ENCODE assay signal across 12 cellular contexts in genomic region chr4:183600189-183600685, GRCh38. TPM values are rescaled to one million over a fixed set of nuclear protein-coding genes. Genes with fewer than 3 reads are reported as not detected.
A peak's percentile ranks its signal among the peaks of the same experiment; 100 is the strongest.
DNase-seq lines count a peak whose midpoint lies in the region; ATAC-seq and TF ChIP-seq lines count a peak whose summit lies in the region.
"Had no signal": no experiment of that assay in that cellular context is flagged by ENCODE, and none has a peak within 500 bp of the region (broad histone marks: within the 10 kb centered on the region; RNA-seq: fewer than 3 reads in every experiment).

No MANE protein-coding gene starts in this region.

- peak; percentile 22 for TF ChIP-seq CTCF in 22Rv1 (IDR thresholded peaks at IDR 0.05)
- peak; percentile 17 for TF ChIP-seq CTCF in GM10266 (IDR thresholded peaks at IDR 0.05; ENCODE audit: control insufficient read depth, insufficient read depth, low read depth, missing control alignments)
- TF ChIP-seq CTCF in PC-3 (conservative IDR thresholded peaks at IDR 0.05; ENCODE audit: low read depth, low read length): peak; percentile 48
- TF ChIP-seq CTCF in esophagus muscularis mucosa (IDR thresholded peaks at IDR 0.05): peak; percentile 24 to 43 (median 25)

- H3K9me3 ChIP-seq in PC-3 (ENCODE audit: low read length) (no peaks in the 10 kb centered on the region), esophagus muscularis mucosa (no peaks in the 10 kb centered on the region)
- H3K9me3 ChIP-seq: heart left ventricle had no signal

- TF ChIP-seq EP300 in esophagus muscularis mucosa (IDR thresholded peaks at IDR 0.05): no peak

- H3K4me2 ChIP-seq in PC-3 (ENCODE audit: low read length): no peak overlapping the region

- H3K27ac ChIP-seq in 22Rv1 (no peak overlapping the region), PC-3 (ENCODE audit: low read length) (no peak overlapping the region), esophagus muscularis mucosa (replicated peaks in 1 of 4) (peak overlapping the region in 1 of 4 donors; percentile 19)
- H3K27ac ChIP-seq: heart left ventricle had no signal

- no peaks in the 10 kb centered on the region for H3K79me2 ChIP-seq in PC-3 (ENCODE audit: low read length)

- POLR2A ChIA-PET in PC-3 (lab: Charles Lee; ENCODE audit: unreplicated experiment): no interaction called here

- H3K4me1 ChIP-seq in PC-3 (ENCODE audit: insufficient read depth, low read length) (no peaks in the 10 kb centered on the region; the same call in 1 of the 2 replicates), esophagus muscularis mucosa (peaks cover 0 to 23% (median 18%) of the 10 kb centered on the region in 4 donors)
- H3K4me1 ChIP-seq: heart left ventricle had no signal

- no peaks in the 10 kb centered on the region for H3K9me2 ChIP-seq in PC-3 (replicated peaks; ENCODE audit: low read length)

- intact Hi-C loops in PC-3 (cut with micrococcal nuclease) (loop anchor here (1.0 to 10.0 kb wide), 2 partner anchors 95 to 128 kb away; partner anchors contain the start of gene ING2), esophagus muscularis mucosa (cut with DNase I) (loop anchor here (5.0 to 10.0 kb wide), 3 partner anchors 55 to 128 kb away; partner anchors contain the start of genes RWDD4 and TRAPPC11)

- BruUV-seq in PC-3 (replicated peaks; lab: Mats Ljungman, UMichigan): no TSS peak

- H3K36me3 ChIP-seq in PC-3 (ENCODE audit: low read depth, low read length) (no peaks in the 10 kb centered on the region), esophagus muscularis mucosa (no peaks in the 10 kb centered on the region)
- H3K36me3 ChIP-seq: heart left ventricle had no signal

- no peaks in the 10 kb centered on the region for H3K27me3 ChIP-seq in PC-3 (ENCODE audit: low read length)
- H3K27me3 ChIP-seq in esophagus muscularis mucosa: no peaks in the 10 kb centered on the region
- H3K27me3 ChIP-seq: heart left ventricle had no signal

- no peaks in the 10 kb centered on the region for H3F3A ChIP-seq in PC-3 (ENCODE audit: low read length, unreplicated experiment)

- DNase-seq in GM10266 (ENCODE audit: extremely low spot score): no peak
- peak; percentile 16 for DNase-seq in PC-3
- no peak for DNase-seq in esophagus muscularis mucosa (ENCODE audit: extremely low spot score)
- no peak for DNase-seq in hippocampal formation (lab: John Stamatoyannopoulos, UW)
- no peak for DNase-seq in stimulated activated CD4-positive, alpha-beta T cell treated with anti-CD3 and anti-CD28 coated beads, Interleukin-2, amount 100 ng/mL, for 24 hours
- DNase-seq: GDM1; heart left ventricle; stimulated activated naive B cell treated with anti-CD40 and anti-IgM and Interleukin-4, amounts not matched to agents 10 μg/mL and 1 μg/mL and 100 μg/mL, for 72 hours had no signal

- 91% methylated on average over 3 of the region's 3 CpGs for WGBS in esophagus muscularis mucosa

- H3K9ac ChIP-seq in PC-3 (ENCODE audit: low read length): no peak overlapping the region

- CTCF ChIA-PET in PC-3 (lab: Charles Lee): interaction anchor here (0.7 kb wide), 1 partner anchor 96 kb away, joined by 3 read pairs; no protein-coding TSS in a partner anchor

- no peak; the same call in 1 of the 2 replicates for ATAC-seq in PC-3
- no peak for ATAC-seq in GM19351 (IDR thresholded peaks at IDR 0.05; ENCODE audit: unreplicated experiment)
- no peak for ATAC-seq in HG02938 (IDR thresholded peaks at IDR 0.05; ENCODE audit: unreplicated experiment)
- ATAC-seq: heart left ventricle, Right ventricle myocardium inferior had no signal

- H3K4me3 ChIP-seq in PC-3 (ENCODE audit: low read length) (no peak overlapping the region), esophagus muscularis mucosa (no peak overlapping the region)
- H3K4me3 ChIP-seq: heart left ventricle had no signal

- TF ChIP-seq POLR2A in esophagus muscularis mucosa (IDR thresholded peaks at IDR 0.05; ENCODE audit: low read depth): no peak

- no peaks in the 10 kb centered on the region for H4K20me1 ChIP-seq in PC-3 (ENCODE audit: low read length)

- no peak overlapping the region for H2AFZ ChIP-seq in PC-3 (ENCODE audit: low read length)

RNA-seq across cellular contexts. Expression of gene RWDD4, which starts 58.7 kb away (rescaled TPM):
- total RNA-seq in PC-3 (2014; rRNA removed) (22.6 and 29.6 TPM in 2 replicates), esophagus muscularis mucosa (10 to 100 TPM; 30.5 to 40.3 (median 30.9) TPM)

RNA-seq across cellular contexts. Expression of gene TRAPPC11, which starts 58.9 kb away (rescaled TPM):
- total RNA-seq in PC-3 (2014; rRNA removed) (19.7 and 20.0 TPM in 2 replicates), esophagus muscularis mucosa (10 to 100 TPM; 35.6 to 42.8 (median 39.7) TPM)
